36 cellular contexts compared by ENCODE assay signal in genomic region chrX:145803508-145803907, GRCh38. TPM values are rescaled to one million over a fixed set of nuclear protein-coding genes. Genes with fewer than 3 reads are reported as not detected.
"Had no signal": no experiment of that assay in that cellular context is flagged by ENCODE, and none has a peak within 500 bp of the region (broad histone marks: within the 10 kb centered on the region; RNA-seq: fewer than 3 reads in every experiment).

No MANE protein-coding gene starts in this region.

- H3K9me3 Mint-ChIP-seq: activated B cell treated with CpG ODN at 0.5 μM for 24 hours; activated CD4-positive, alpha-beta T cell treated with anti-CD3 and anti-CD28 coated beads, Interleukin-2, amount 10 ng/mL, durations not matched to agents 24 days and 14 days; activated naive CD4-positive, alpha-beta T cell treated with anti-CD3 and anti-CD28 coated beads, Interleukin-2, amount 10 ng/mL, durations not matched to agents 7 days and 5 days; activated naive CD4-positive, alpha-beta T cell treated with anti-CD3 and anti-CD28 coated beads, Interleukin-2, amount 50 U/mL, for 24 hours; activated naive CD8-positive, alpha-beta T cell treated with anti-CD3 and anti-CD28 coated beads, Interleukin-2, amount 10 ng/mL, durations not matched to agents 7 days and 5 days; activated naive CD8-positive, alpha-beta T cell treated with anti-CD3 and anti-CD28 coated beads, Interleukin-2, amount 50 U/mL, for 24 hours; activated T-helper 2 cell treated with anti-CD3 and anti-CD28 coated beads, Interferon-gamma antibody, Interleukin-2, Interleukin-4, amounts not matched to agents 10 μg/mL and 5 μg/mL and 100 μg/mL, durations not matched to agents 14 hours and 24 hours and 36 hours; central memory CD8-positive, alpha-beta T cell had no signal

- H3K27ac ChIP-seq: ascending aorta, cardiac muscle cell, colonic mucosa, VCaP had no signal

- H3K36me3 Mint-ChIP-seq: activated CD8-positive, alpha-beta memory T cell treated with anti-CD3 and anti-CD28 coated beads, Interleukin-2, amount 10 ng/mL, durations not matched to agents 7 days and 5 days; activated naive CD4-positive, alpha-beta T cell treated with anti-CD3 and anti-CD28 coated beads, Interleukin-2, amount 10 ng/mL, durations not matched to agents 7 days and 5 days; activated naive CD4-positive, alpha-beta T cell treated with anti-CD3 and anti-CD28 coated beads, Interleukin-2, amount 50 U/mL, for 24 hours; activated naive CD8-positive, alpha-beta T cell; activated naive CD8-positive, alpha-beta T cell treated with anti-CD3 and anti-CD28 coated beads, Interleukin-2, amount 10 ng/mL, durations not matched to agents 7 days and 5 days; brain had no signal

- H3K4me1 ChIP-seq: ascending aorta, colonic mucosa had no signal

- H3K36me3 ChIP-seq: ascending aorta, cardiac muscle cell, colonic mucosa had no signal

- H3K9me3 ChIP-seq: ascending aorta, colonic mucosa had no signal

- H3K4me3 ChIP-seq: ascending aorta, cardiac muscle cell, colonic mucosa had no signal

- ATAC-seq: activated CD8-positive, alpha-beta memory T cell treated with anti-CD3 and anti-CD28 coated beads, Interleukin-2, amount 10 ng/mL, durations not matched to agents 7 days and 5 days; activated CD8-positive, alpha-beta T cell treated with anti-CD3 and anti-CD28 coated beads, Interleukin-2, amount 10 ng/mL, durations not matched to agents 7 days and 5 days; activated naive CD8-positive, alpha-beta T cell treated with anti-CD3 and anti-CD28 coated beads, Interleukin-2, amount 50 U/mL, for 24 hours had no signal

- H3K4me1 Mint-ChIP-seq: activated B cell treated with CpG ODN at 0.5 μM for 24 hours; activated CD4-positive, alpha-beta memory T cell treated with anti-CD3 and anti-CD28 coated beads, Interleukin-2, amount 10 ng/mL, durations not matched to agents 7 days and 5 days; activated CD4-positive, alpha-beta T cell treated with anti-CD3 and anti-CD28 coated beads, Interleukin-2, amount 10 ng/mL, durations not matched to agents 24 days and 14 days; activated CD8-positive, alpha-beta memory T cell treated with anti-CD3 and anti-CD28 coated beads, Interleukin-2, amount 10 ng/mL, durations not matched to agents 7 days and 5 days; activated naive CD4-positive, alpha-beta T cell treated with anti-CD3 and anti-CD28 coated beads, Interleukin-2, amount 10 ng/mL, durations not matched to agents 7 days and 5 days; activated naive CD4-positive, alpha-beta T cell treated with anti-CD3 and anti-CD28 coated beads, Interleukin-2, amount 50 U/mL, for 24 hours; activated naive CD8-positive, alpha-beta T cell treated with anti-CD3 and anti-CD28 coated beads, Interleukin-2, amount 10 ng/mL, durations not matched to agents 7 days and 5 days; activated naive CD8-positive, alpha-beta T cell treated with anti-CD3 and anti-CD28 coated beads, Interleukin-2, amount 50 U/mL, for 24 hours; brain; central memory CD8-positive, alpha-beta T cell had no signal

- H3K27ac Mint-ChIP-seq: activated B cell treated with CpG ODN at 0.5 μM for 24 hours; activated CD4-positive, alpha-beta memory T cell treated with anti-CD3 and anti-CD28 coated beads, Interleukin-2, amount 10 ng/mL, durations not matched to agents 7 days and 5 days; activated CD4-positive, alpha-beta T cell treated with anti-CD3 and anti-CD28 coated beads, Interleukin-2, amount 10 ng/mL, durations not matched to agents 24 days and 14 days; activated CD8-positive, alpha-beta memory T cell treated with anti-CD3 and anti-CD28 coated beads, Interleukin-2, amount 10 ng/mL, durations not matched to agents 7 days and 5 days; activated CD8-positive, alpha-beta T cell treated with anti-CD3 and anti-CD28 coated beads, Interleukin-2, amount 10 ng/mL, durations not matched to agents 7 days and 5 days; activated naive CD4-positive, alpha-beta T cell treated with anti-CD3 and anti-CD28 coated beads, Interleukin-2, amount 10 ng/mL, durations not matched to agents 7 days and 5 days; activated naive CD4-positive, alpha-beta T cell treated with anti-CD3 and anti-CD28 coated beads, Interleukin-2, amount 50 U/mL, for 24 hours; activated naive CD8-positive, alpha-beta T cell; activated naive CD8-positive, alpha-beta T cell treated with anti-CD3 and anti-CD28 coated beads, Interleukin-2, amount 10 ng/mL, durations not matched to agents 7 days and 5 days; activated naive CD8-positive, alpha-beta T cell treated with anti-CD3 and anti-CD28 coated beads, Interleukin-2, amount 50 U/mL, for 24 hours; activated T-cell treated with anti-CD3 and anti-CD28 coated beads, Interleukin-2, amount 50 U/mL, for 24 hours; activated T-helper 2 cell treated with anti-CD3 and anti-CD28 coated beads, Interferon-gamma antibody, Interleukin-2, Interleukin-4, amounts not matched to agents 10 μg/mL and 5 μg/mL and 100 μg/mL, durations not matched to agents 14 hours and 24 hours and 36 hours; brain; T-helper 2 cell treated with Interferon-gamma antibody and Interleukin-4, amounts not matched to agents 5 μg/mL and 100 μg/mL, for 36 hours had no signal

- DNase-seq: activated B cell treated with CpG ODN at 0.5 μM for 24 hours; activated CD4-positive, alpha-beta memory T cell treated with anti-CD3 and anti-CD28 coated beads, Interleukin-2, amount 10 ng/mL, durations not matched to agents 7 days and 5 days; activated CD4-positive, alpha-beta T cell treated with anti-CD3 and anti-CD28 coated beads for 4 hours; activated CD4-positive, alpha-beta T cell treated with anti-CD3 and anti-CD28 coated beads, Interleukin-2, amount 10 ng/mL, durations not matched to agents 24 days and 14 days; activated CD4-positive, alpha-beta T cell treated with anti-CD3 and anti-CD28 coated beads, Interleukin-2, amount 50 U/mL, for 48 hours; activated CD4-positive, CD25-positive, alpha-beta regulatory T cell treated with anti-CD3 and anti-CD28 coated beads, Interleukin-2, amount 50 U/mL, for 72 hours; activated CD8-positive, alpha-beta memory T cell treated with anti-CD3 and anti-CD28 coated beads for 24 hours; activated CD8-positive, alpha-beta memory T cell treated with anti-CD3 and anti-CD28 coated beads, Interleukin-2, amount 10 ng/mL, durations not matched to agents 7 days and 5 days; activated CD8-positive, alpha-beta memory T cell treated with anti-CD3 and anti-CD28 coated beads, Interleukin-2, amount 50 U/mL, for 48 hours; activated CD8-positive, alpha-beta T cell treated with anti-CD3 and anti-CD28 coated beads, Interleukin-2, amount 10 ng/mL, durations not matched to agents 7 days and 5 days; activated effector memory CD4-positive, alpha-beta T cell treated with Interleukin-2 at 50 U/mL for 16 hours; activated gamma-delta T cell; activated naive CD4-positive, alpha-beta T cell treated with anti-CD3 and anti-CD28 coated beads, Interleukin-2, amount 10 ng/mL, durations not matched to agents 7 days and 5 days; activated naive CD4-positive, alpha-beta T cell treated with Interleukin-2 at 50 U/mL for 16 hours; activated naive CD8-positive, alpha-beta T cell treated with anti-CD3 and anti-CD28 coated beads, Interleukin-2, amount 10 ng/mL, durations not matched to agents 7 days and 5 days; activated naive CD8-positive, alpha-beta T cell treated with anti-CD3 and anti-CD28 coated beads, Interleukin-2, amount 50 U/mL, for 24 hours; activated T-cell treated with anti-CD3 and anti-CD28 coated beads, Interleukin-2, amount 50 U/mL, for 24 hours; activated T-cell treated with anti-CD3 and anti-CD28 coated beads, Interleukin-2, amount 50 U/mL, for 48 hours; amygdala; anterior cingulate cortex; caudate nucleus; cerebellar nuclear complex; colonic mucosa; T-helper 2 cell; T-helper 9 cell had no signal

- H3K4me3 Mint-ChIP-seq: activated B cell treated with CpG ODN at 0.5 μM for 24 hours; activated CD4-positive, alpha-beta memory T cell treated with anti-CD3 and anti-CD28 coated beads, Interleukin-2, amount 10 ng/mL, durations not matched to agents 7 days and 5 days; activated CD4-positive, alpha-beta T cell treated with anti-CD3 and anti-CD28 coated beads, Interleukin-2, amount 10 ng/mL, durations not matched to agents 24 days and 14 days; activated CD8-positive, alpha-beta memory T cell treated with anti-CD3 and anti-CD28 coated beads, Interleukin-2, amount 10 ng/mL, durations not matched to agents 7 days and 5 days; activated CD8-positive, alpha-beta T cell treated with anti-CD3 and anti-CD28 coated beads, Interleukin-2, amount 10 ng/mL, durations not matched to agents 7 days and 5 days; activated naive CD4-positive, alpha-beta T cell treated with anti-CD3 and anti-CD28 coated beads, Interleukin-2, amount 10 ng/mL, durations not matched to agents 7 days and 5 days; activated naive CD4-positive, alpha-beta T cell treated with anti-CD3 and anti-CD28 coated beads, Interleukin-2, amount 50 U/mL, for 24 hours; activated naive CD8-positive, alpha-beta T cell; activated naive CD8-positive, alpha-beta T cell treated with anti-CD3 and anti-CD28 coated beads, Interleukin-2, amount 10 ng/mL, durations not matched to agents 7 days and 5 days; activated naive CD8-positive, alpha-beta T cell treated with anti-CD3 and anti-CD28 coated beads, Interleukin-2, amount 50 U/mL, for 24 hours; activated T-cell treated with anti-CD3 and anti-CD28 coated beads, Interleukin-2, amount 50 U/mL, for 24 hours; brain; central memory CD8-positive, alpha-beta T cell; T-helper 2 cell treated with Interferon-gamma antibody and Interleukin-4, amounts not matched to agents 5 μg/mL and 100 μg/mL, for 36 hours had no signal

- H3K27me3 Mint-ChIP-seq: activated B cell treated with CpG ODN at 0.5 μM for 24 hours; activated CD4-positive, alpha-beta memory T cell treated with anti-CD3 and anti-CD28 coated beads, Interleukin-2, amount 10 ng/mL, durations not matched to agents 7 days and 5 days; activated CD4-positive, alpha-beta T cell treated with anti-CD3 and anti-CD28 coated beads, Interleukin-2, amount 10 ng/mL, durations not matched to agents 24 days and 14 days; activated CD8-positive, alpha-beta memory T cell treated with anti-CD3 and anti-CD28 coated beads, Interleukin-2, amount 10 ng/mL, durations not matched to agents 7 days and 5 days; activated naive CD4-positive, alpha-beta T cell treated with anti-CD3 and anti-CD28 coated beads, Interleukin-2, amount 10 ng/mL, durations not matched to agents 7 days and 5 days; activated naive CD4-positive, alpha-beta T cell treated with anti-CD3 and anti-CD28 coated beads, Interleukin-2, amount 50 U/mL, for 24 hours; activated naive CD8-positive, alpha-beta T cell; activated naive CD8-positive, alpha-beta T cell treated with anti-CD3 and anti-CD28 coated beads, Interleukin-2, amount 10 ng/mL, durations not matched to agents 7 days and 5 days; activated naive CD8-positive, alpha-beta T cell treated with anti-CD3 and anti-CD28 coated beads, Interleukin-2, amount 50 U/mL, for 24 hours; brain; central memory CD8-positive, alpha-beta T cell had no signal

- H3K27me3 ChIP-seq: ascending aorta, cardiac muscle cell, colonic mucosa had no signal

RNA-seq across cellular contexts. Expression of gene SLITRK2, which starts 14.1 kb away (rescaled TPM):
- total RNA-seq: activated B cell treated with CpG ODN at 0.5 μM for 24 hours; activated CD4-positive, alpha-beta memory T cell treated with anti-CD3 and anti-CD28 coated beads, Interleukin-2, amount 10 ng/mL, durations not matched to agents 7 days and 5 days; activated CD4-positive, alpha-beta T cell treated with anti-CD3 and anti-CD28 coated beads, Interleukin-2, amount 10 ng/mL, durations not matched to agents 24 days and 14 days; activated CD8-positive, alpha-beta memory T cell treated with anti-CD3 and anti-CD28 coated beads, Interleukin-2, amount 10 ng/mL, durations not matched to agents 7 days and 5 days; activated CD8-positive, alpha-beta T cell treated with anti-CD3 and anti-CD28 coated beads, Interleukin-2, amount 10 ng/mL, durations not matched to agents 7 days and 5 days; activated naive CD8-positive, alpha-beta T cell treated with anti-CD3 and anti-CD28 coated beads, Interleukin-2, amount 10 ng/mL, durations not matched to agents 7 days and 5 days; activated T-helper 2 cell treated with anti-CD3 and anti-CD28 coated beads, Interferon-gamma antibody, Interleukin-2, Interleukin-4, amounts not matched to agents 10 μg/mL and 5 μg/mL and 100 μg/mL, durations not matched to agents 14 hours and 24 hours and 36 hours; ascending aorta; bronchial epithelial cell; chondrocyte had no signal
- polyA plus RNA-seq: cardiac muscle cell had no signal
